ENCODE assay signal across 20 cellular contexts in the genomic region with DNA sequence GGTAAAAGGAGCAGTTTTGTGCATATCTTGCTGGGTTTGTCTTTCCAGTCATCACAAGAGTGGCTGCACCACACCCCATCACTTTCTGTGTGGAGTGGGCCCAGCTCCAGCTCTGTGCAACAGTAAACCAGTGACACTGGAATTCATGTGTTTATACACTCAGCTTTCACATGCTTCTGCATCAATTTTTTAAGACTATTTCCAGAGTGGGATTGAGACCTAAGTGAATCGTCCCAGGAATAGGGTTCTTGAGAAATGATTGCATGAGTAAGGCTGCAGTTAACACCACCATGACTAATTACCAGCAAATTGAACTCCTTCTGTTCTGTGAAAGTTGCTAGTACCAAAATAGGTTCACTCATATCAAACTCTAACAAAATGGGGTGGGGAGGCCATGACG. TPM values are rescaled to one million over a fixed set of nuclear protein-coding genes. Genes with fewer than 3 reads are reported as not detected.
"Had no signal": no experiment of that assay in that cellular context is flagged by ENCODE, and none has a peak within 500 bp of the region (broad histone marks: within the 10 kb centered on the region; RNA-seq: fewer than 3 reads in every experiment).

No MANE protein-coding gene starts in this region.

- H3K9me3 ChIP-seq: testis had no signal

- H3K4me1 ChIP-seq: testis had no signal

- H3K4me3 ChIP-seq: cardiac muscle cell, testis had no signal

- H3K36me3 ChIP-seq: cardiac muscle cell had no signal

- H3K27me3 ChIP-seq: cardiac muscle cell, testis had no signal

- DNase-seq: activated CD4-positive, alpha-beta T cell treated with anti-CD3 and anti-CD28 coated beads, Interleukin-2, amount 10 ng/mL, durations not matched to agents 24 days and 14 days; activated CD8-positive, alpha-beta memory T cell treated with anti-CD3 and anti-CD28 coated beads for 24 hours; activated effector memory CD4-positive, alpha-beta T cell treated with anti-CD3 and anti-CD28 coated beads, Interleukin-2, amount 50 U/mL, for 16 hours; activated naive CD8-positive, alpha-beta T cell treated with anti-CD3 and anti-CD28 coated beads for 36 hours; left colon; natural killer cell; nucleus accumbens; stimulated activated naive CD4-positive, alpha-beta T cell; testis had no signal

- H3K4me3 Mint-ChIP-seq: activated CD4-positive, alpha-beta T cell treated with anti-CD3 and anti-CD28 coated beads, Interleukin-2, amount 10 ng/mL, durations not matched to agents 24 days and 14 days; activated naive CD8-positive, alpha-beta T cell treated with anti-CD3 and anti-CD28 coated beads for 36 hours; natural killer cell; T-helper 1 cell treated with Interleukin-12 subunit alpha and Interleukin-12 subunit beta and Interleukin-4 antibody, amounts not matched to agents 30 μg/mL and 1 μg/mL, for 36 hours; WTC11 had no signal

- H3K27ac ChIP-seq: cardiac muscle cell, testis had no signal

- ATAC-seq: left colon, natural killer cell, right cardiac atrium, SK-N-SH treated with all-trans-retinoic acid at 6 μM for 48 hours, WTC11 had no signal

- H3K27ac Mint-ChIP-seq: activated CD4-positive, alpha-beta T cell treated with anti-CD3 and anti-CD28 coated beads, Interleukin-2, amount 10 ng/mL, durations not matched to agents 24 days and 14 days; activated naive CD8-positive, alpha-beta T cell treated with anti-CD3 and anti-CD28 coated beads for 36 hours; natural killer cell; progenitor cell of endocrine pancreas; T-helper 1 cell treated with Interleukin-12 subunit alpha and Interleukin-12 subunit beta and Interleukin-4 antibody, amounts not matched to agents 30 μg/mL and 1 μg/mL, for 36 hours; WTC11 had no signal

- H3K27me3 Mint-ChIP-seq: activated naive CD8-positive, alpha-beta T cell treated with anti-CD3 and anti-CD28 coated beads for 36 hours had no signal

- H3K4me1 Mint-ChIP-seq: activated CD4-positive, alpha-beta T cell treated with anti-CD3 and anti-CD28 coated beads, Interleukin-2, amount 10 ng/mL, durations not matched to agents 24 days and 14 days had no signal

RNA-seq across cellular contexts. Expression of a gene that starts 5.3 kb away (rescaled TPM):
- total RNA-seq: activated CD4-positive, alpha-beta T cell treated with anti-CD3 and anti-CD28 coated beads, Interleukin-2, amount 10 ng/mL, durations not matched to agents 24 days and 14 days; activated naive CD8-positive, alpha-beta T cell treated with anti-CD3 and anti-CD28 coated beads for 36 hours; astrocyte; cardiac muscle cell; fibroblast of lung; left colon; lung microvascular endothelial cell; mucosa of gallbladder; progenitor cell of endocrine pancreas; right cardiac atrium; urinary bladder; WTC11 had no signal
- polyA plus RNA-seq: cardiac muscle cell, fibroblast of lung, right cardiac atrium, urinary bladder had no signal
